Comparison of ENCODE assay signal across 10 cellular contexts in genomic region chr12:67534671-67535070, GRCh38.
DNase-seq lines count a peak whose midpoint lies in the region; ATAC-seq and TF ChIP-seq lines count a peak whose summit lies in the region.
"Had no signal": no experiment of that assay in that cellular context is flagged by ENCODE, and none has a peak within 500 bp of the region (broad histone marks: within the 10 kb centered on the region; RNA-seq: fewer than 3 reads in every experiment).

No MANE protein-coding gene starts in this region.

- no peaks in the 10 kb centered on the region for H3K36me3 ChIP-seq in ovary
- H3K36me3 ChIP-seq in Karpas-422 (ENCODE audit: insufficient read depth, low read length), result no peaks in the 10 kb centered on the region

- WGBS in ovary, 3 donors, result 2 to 16% (median 6%) methylated on average over 4 of the region's 4 CpGs

- no peaks in the 10 kb centered on the region for H3K79me2 ChIP-seq in Karpas-422 (ENCODE audit: low read length)

- H4K20me1 ChIP-seq in Karpas-422 (ENCODE audit: insufficient read depth, low read depth, low read length), result no peaks in the 10 kb centered on the region

- H3K4me3 ChIP-seq in fibroblast of pulmonary artery (replicated peaks; ENCODE audit: low read depth, low read length), result no peak overlapping the region
- H3K4me3 ChIP-seq in ovary, result no peak overlapping the region
- no peak overlapping the region for H3K4me3 ChIP-seq in Karpas-422 (ENCODE audit: low read length)

- no peak for TF ChIP-seq CTCF in fibroblast of pulmonary artery (IDR thresholded peaks at IDR 0.05; ENCODE audit: low read length, missing control alignments)
- no peak for TF ChIP-seq CTCF in ovary (IDR thresholded peaks at IDR 0.05)

- H3K27ac ChIP-seq in ovary (no peak overlapping the region), Karpas-422 (ENCODE audit: low read length) (no peak overlapping the region)
- H3K27ac ChIP-seq: VCaP had no signal

- H3K9me3 ChIP-seq in ovary, result no peaks in the 10 kb centered on the region
- H3K9me3 ChIP-seq in Karpas-422 (ENCODE audit: low read length), result no peaks in the 10 kb centered on the region

- no peaks in the 10 kb centered on the region for H3K9me2 ChIP-seq in Karpas-422 (replicated peaks; ENCODE audit: insufficient read depth, low read length)

- H3K4me1 ChIP-seq in ovary (ENCODE audit: insufficient read depth), result peaks cover 13% of the 10 kb centered on the region
- peaks cover 25% of the 10 kb centered on the region for H3K4me1 ChIP-seq in Karpas-422 (ENCODE audit: low read length)

- no peak overlapping the region for H3K9ac ChIP-seq in Karpas-422 (ENCODE audit: low read length)

- H2AFZ ChIP-seq in Karpas-422 (ENCODE audit: low read length), result no peak overlapping the region

- intact Hi-C loops in ovary (cut with DNase I), result no loop called here

- no peak for ATAC-seq in HG03196 (IDR thresholded peaks at IDR 0.05; ENCODE audit: unreplicated experiment)
- no peak for ATAC-seq in GM18873 (IDR thresholded peaks at IDR 0.05; ENCODE audit: low FRiP score, unreplicated experiment)
- no peak for ATAC-seq in GM21619 (IDR thresholded peaks at IDR 0.05; ENCODE audit: unreplicated experiment)

- no peak overlapping the region for H3K4me2 ChIP-seq in Karpas-422 (ENCODE audit: low read depth, low read length, poor library complexity, severe bottlenecking)

- TF ChIP-seq EP300 in ovary (IDR thresholded peaks at IDR 0.05), result no peak

- peak; percentile 96 for DNase-seq in EH (ENCODE audit: low read depth)
- DNase-seq in RPMI7951 (ENCODE audit: low read depth), result peak; percentile 86
- peak; percentile 74 for DNase-seq in fibroblast of pulmonary artery (ENCODE audit: low read depth)
- peak; percentile 43 to 66 (median 57) for DNase-seq in ovary
- DNase-seq in Karpas-422, result no peak
- DNase-seq: NCI-H1092 treated with DMSO at 0.1 percent for 48 hours had no signal

- TF ChIP-seq POLR2A in ovary (IDR thresholded peaks at IDR 0.05), result no peak

- no peaks in the 10 kb centered on the region for H3K27me3 ChIP-seq in ovary
- no peaks in the 10 kb centered on the region for H3K27me3 ChIP-seq in Karpas-422 (ENCODE audit: low read length)
